22 cellular contexts compared by ENCODE assay signal in genomic region chr4:98625399-98625798, GRCh38. TPM values are rescaled to one million over a fixed set of nuclear protein-coding genes. Genes with fewer than 3 reads are reported as not detected.
A peak's percentile ranks its signal among the peaks of the same experiment; 100 is the strongest.
DNase-seq lines count a peak whose midpoint lies in the region; TF ChIP-seq lines count a peak whose summit lies in the region.
"Had no signal": no experiment of that assay in that cellular context is flagged by ENCODE, and none has a peak within 500 bp of the region (broad histone marks: within the 10 kb centered on the region; RNA-seq: fewer than 3 reads in every experiment).

No MANE protein-coding gene starts in this region.

- H3K4me2 ChIP-seq in GM23248 (ENCODE audit: unreplicated experiment) (peak overlapping the region; percentile 73), Loucy (ENCODE audit: low read depth, low read length, poor library complexity, severe bottlenecking) (peak overlapping the region; percentile 62)
- H3K4me2 ChIP-seq: GM23338 had no signal

- no peak overlapping the region for H3K9ac ChIP-seq in GM23248
- H3K9ac ChIP-seq in Loucy (ENCODE audit: low read depth, low read length, poor library complexity, severe bottlenecking), result no peak overlapping the region

- H3K36me3 Mint-ChIP-seq in chondrocyte (ENCODE audit: low read depth), result no peaks in the 10 kb centered on the region

- H3K9me3 ChIP-seq in GM23248 (ENCODE audit: low read depth) (no peaks in the 10 kb centered on the region), Loucy (ENCODE audit: insufficient read depth, low read depth, low read length) (no peaks in the 10 kb centered on the region)
- H3K9me3 ChIP-seq: lower lobe of right lung, ovary had no signal

- peak overlapping the region; percentile 82 for H3K27ac Mint-ChIP-seq in chondrocyte (ENCODE audit: unreplicated experiment)
- H3K27ac Mint-ChIP-seq: activated B cell treated with CpG ODN at 0.5 μM for 24 hours, endodermal cell, GM23338, type B pancreatic cell had no signal

- H3K9me3 Mint-ChIP-seq in chondrocyte (ENCODE audit: low read depth), result no peaks in the 10 kb centered on the region
- H3K9me3 Mint-ChIP-seq: activated B cell treated with CpG ODN at 0.5 μM for 24 hours; activated T-cell treated with anti-CD3 and anti-CD28 coated beads, Interleukin-2, amount 50 U/mL, for 4 hours; central memory CD8-positive, alpha-beta T cell; endodermal cell; GM23338; type B pancreatic cell had no signal

- TF ChIP-seq CTCF in Loucy (conservative IDR thresholded peaks at IDR 0.05; ENCODE audit: low read length) (no peak), chondrocyte (IDR thresholded peaks at IDR 0.05) (no peak)

- H3F3A ChIP-seq in GM23248 (ENCODE audit: insufficient read depth) (peaks cover 66% of the 10 kb centered on the region), Loucy (ENCODE audit: low read depth) (no peaks in the 10 kb centered on the region)

- H3K4me3 ChIP-seq in GM23248 (peak overlapping the region; percentile 0; the same call in 1 of the 2 replicates), Loucy (ENCODE audit: low read length, poor library complexity, severe bottlenecking) (peak overlapping the region; percentile 41)
- H3K4me3 ChIP-seq: GM23338, lower lobe of right lung, ovary had no signal

- peaks cover 83% of the 10 kb centered on the region for H3K4me1 Mint-ChIP-seq in chondrocyte (ENCODE audit: low read depth)
- H3K4me1 Mint-ChIP-seq: activated B cell treated with CpG ODN at 0.5 μM for 24 hours had no signal

- H3K27ac ChIP-seq in GM23248, result peak overlapping the region; percentile 70
- H3K27ac ChIP-seq: lower lobe of right lung had no signal

- peaks cover 72% of the 10 kb centered on the region for H3K4me1 ChIP-seq in GM23248 (ENCODE audit: insufficient read depth)
- H3K4me1 ChIP-seq in Loucy (ENCODE audit: insufficient read depth, low read length, poor library complexity, severe bottlenecking), result peaks cover 39% of the 10 kb centered on the region
- H3K4me1 ChIP-seq: lower lobe of right lung had no signal

- no peak overlapping the region for H3K4me3 Mint-ChIP-seq in chondrocyte (ENCODE audit: unreplicated experiment)
- H3K4me3 Mint-ChIP-seq: activated B cell treated with CpG ODN at 0.5 μM for 24 hours; activated T-cell treated with anti-CD3 and anti-CD28 coated beads, Interleukin-2, amount 50 U/mL, for 4 hours; central memory CD8-positive, alpha-beta T cell; endodermal cell; GM23338; type B pancreatic cell had no signal

- H3K27me3 ChIP-seq in GM23248 (replicated peaks; ENCODE audit: insufficient read depth), result no peaks in the 10 kb centered on the region
- H3K27me3 ChIP-seq in Loucy (ENCODE audit: insufficient read depth, low read length, poor library complexity, severe bottlenecking), result no peaks in the 10 kb centered on the region
- H3K27me3 ChIP-seq: ovary had no signal

- H3K36me3 ChIP-seq in GM23248 (ENCODE audit: low read depth) (0 out of 2 replicates have a peak, but pooled peaks cover 4% of the 10 kb centered on the region), Loucy (ENCODE audit: insufficient read depth, low read length) (no peaks in the 10 kb centered on the region)
- H3K36me3 ChIP-seq: lower lobe of right lung, ovary had no signal

- in situ Hi-C loops in GM23248 (cut with MboI), result no loop called here

- 59 to 63% methylated on average over 4 of the region's 4 CpGs for WGBS in GM23248 (ENCODE audit: low coverage in 1 of 2, low lambda C conversion rate in 2 of 2, missing lambda C conversion rate in 2 of 2), 2 experiments

- H4K20me1 ChIP-seq in GM23248 (ENCODE audit: insufficient read depth) (no peaks in the 10 kb centered on the region), Loucy (ENCODE audit: insufficient read depth, low read length, poor library complexity, severe bottlenecking) (no peaks in the 10 kb centered on the region)

- H3K9me2 ChIP-seq in GM23248 (ENCODE audit: insufficient read depth) (no peaks in the 10 kb centered on the region), Loucy (replicated peaks; ENCODE audit: low read depth, low read length) (no peaks in the 10 kb centered on the region)

- no peaks in the 10 kb centered on the region for H3K27me3 Mint-ChIP-seq in chondrocyte (ENCODE audit: low read depth)
- H3K27me3 Mint-ChIP-seq: activated B cell treated with CpG ODN at 0.5 μM for 24 hours; central memory CD8-positive, alpha-beta T cell; type B pancreatic cell had no signal

- peaks cover 96% of the 10 kb centered on the region for H3K79me2 ChIP-seq in GM23248 (ENCODE audit: insufficient read depth)
- peaks cover 47% of the 10 kb centered on the region for H3K79me2 ChIP-seq in Loucy (ENCODE audit: insufficient read depth, low read length)

- DNase-seq in GM23248, result peak; percentile 39
- no peak for DNase-seq in chondrocyte (ENCODE audit: low spot score)
- DNase-seq in lung microvascular endothelial cell (ENCODE audit: low read depth in 2 of 2), result peak; percentile 37 to 52
- no peak for DNase-seq in NCI-H1105 treated with DMSO at 0.1 percent for 48 hours (lab: John Stamatoyannopoulos, UW)
- no peak for DNase-seq in AG08395 (ENCODE audit: low spot score)
- no peak for DNase-seq in activated gamma-delta T cell (lab: John Stamatoyannopoulos, UW)
- DNase-seq: activated B cell treated with CpG ODN at 0.5 μM for 24 hours; activated T-cell treated with anti-CD3 and anti-CD28 coated beads, Interleukin-2, amount 50 U/mL, for 4 hours; endodermal cell; lower lobe of right lung; NCI-H1436; NCI-H2171; ovary; SIG-M5; stimulated activated naive CD4-positive, alpha-beta T cell treated with Interleukin-2 at 50 U/mL for 16 hours; T-helper 2 cell had no signal

- no peak overlapping the region for H2AFZ ChIP-seq in GM23248
- no peak overlapping the region for H2AFZ ChIP-seq in Loucy (ENCODE audit: low read length)
- H2AFZ ChIP-seq: GM23338 had no signal

RNA-seq across cellular contexts. Expression of gene TSPAN5, which starts 33.0 kb away (rescaled TPM):
- total RNA-seq in GM23248 (2014; rRNA removed; shearing (Covaris generic)), result 61.9 and 69.6 TPM in 2 replicates
- 70.8 and 76.6 TPM in 2 replicates for polyA plus RNA-seq in GM23248 (2016; fragmentation: Nextera tagmentation; extraction: Ambion mirVana)
- total RNA-seq in chondrocyte, result 52.2 to 57.7 TPM (median 55.5 TPM) in 3 replicates
- total RNA-seq in lung microvascular endothelial cell, result 74.3 and 83.9 TPM in 2 replicates
- total RNA-seq: G401, OCI-LY7 had no signal

Comparison
In these comparisons a context has a peak if more than half of its experiments do, and no peak if none do; other contexts are left out.
1. DNase-seq: peak in GM23248 (single experiment) and lung microvascular endothelial cell (2 of 2); none in chondrocyte (single experiment), NCI-H1105 treated with DMSO at 0.1 percent for 48 hours (single experiment), AG08395 (single experiment) and activated gamma-delta T cell (single experiment).